Comparison of ENCODE assay signal across 2 cellular contexts in genomic region chr6:100229512-100229911, GRCh38.
TF ChIP-seq lines count a peak whose summit lies in the region.

No MANE protein-coding gene starts in this region.

TF ChIP-seq in IMR-90, 13 proteins besides CTCF, POLR2A, EP300 and RAD21:
- no peak for TF ChIP-seq MAZ (IDR thresholded peaks at IDR 0.05; ENCODE audit: borderline replicate concordance, low read depth, low read length)
- TF ChIP-seq CHD1 (IDR thresholded peaks at IDR 0.05; ENCODE audit: low read depth, low read length) = no peak
- TF ChIP-seq RCOR1 (IDR thresholded peaks at IDR 0.05; ENCODE audit: insufficient replicate concordance, low read length) = no peak
- TF ChIP-seq MAFK (IDR thresholded peaks at IDR 0.05; ENCODE audit: low read depth, low read length) = no peak
- no peak for TF ChIP-seq MXI1 (IDR thresholded peaks at IDR 0.05; ENCODE audit: borderline replicate concordance, low read depth, low read length)
- TF ChIP-seq BHLHE40 (IDR thresholded peaks at IDR 0.05; ENCODE audit: low read depth, low read length) = no peak
- TF ChIP-seq SMC3 (IDR thresholded peaks at IDR 0.05; ENCODE audit: low read depth, low read length) = no peak
- no peak for TF ChIP-seq ELK1 (IDR thresholded peaks at IDR 0.05; ENCODE audit: borderline replicate concordance, low read depth, low read length)

TF ChIP-seq in K562, 482 proteins besides CTCF, POLR2A, EP300 and RAD21:
- no peak for TF ChIP-seq HBP1 (CRISPR knock-in tag; IDR thresholded peaks at IDR 0.05)
- no peak for TF ChIP-seq KHSRP (IDR thresholded peaks at IDR 0.05)
- TF ChIP-seq FOXA3 (CRISPR knock-in tag; conservative IDR thresholded peaks at IDR 0.05 in 1 of 2, IDR thresholded peaks at IDR 0.05 in 1 of 2) = peak in 1 of 2 experiments; percentile 77; a peak in 2 of 4 replicates
- no peak for TF ChIP-seq ZNF766 (CRISPR knock-in tag; conservative IDR thresholded peaks at IDR 0.05)
- TF ChIP-seq DPF2 (IDR thresholded peaks at IDR 0.05) = 0 out of 2 replicates have a peak, but pooled peaks have one; percentile 8
- TF ChIP-seq CREB3L1 (IDR thresholded peaks at IDR 0.05; ENCODE audit: borderline replicate concordance, low read depth) = no peak
- TF ChIP-seq DACH1 (IDR thresholded peaks at IDR 0.05; ENCODE audit: partially characterized antibody) = peak; percentile 6
- TF ChIP-seq MLLT1 (IDR thresholded peaks at IDR 0.05) = 0 out of 4 replicates have a peak, but pooled peaks of 1 of the 2 experiments have one; percentile 5
- TF ChIP-seq ZBTB40 (IDR thresholded peaks at IDR 0.05) = peak; percentile 69
- no peak for TF ChIP-seq ZBTB40 (CRISPR knock-in tag; IDR thresholded peaks at IDR 0.05)
